ENCODE assay signal across 15 cellular contexts in genomic region chr19:16566702-16567101, GRCh38. TPM values are rescaled to one million over a fixed set of nuclear protein-coding genes. Genes with fewer than 3 reads are reported as not detected.
A peak's percentile ranks its signal among the peaks of the same experiment; 100 is the strongest.
DNase-seq lines count a peak whose midpoint lies in the region; ATAC-seq and TF ChIP-seq lines count a peak whose summit lies in the region.
"Had no signal": no experiment of that assay in that cellular context is flagged by ENCODE, and none has a peak within 500 bp of the region (broad histone marks: within the 10 kb centered on the region; RNA-seq: fewer than 3 reads in every experiment).

No MANE protein-coding gene starts in this region.

- peak overlapping the region; percentile 53 for H3K4me3 Mint-ChIP-seq in activated CD4-positive, alpha-beta T cell treated with anti-CD3 and anti-CD28 coated beads, Interleukin-2, amount 10 ng/mL, durations not matched to agents 7 days and 5 days
- no peak overlapping the region for H3K4me3 Mint-ChIP-seq in endothelial cell (ENCODE audit: unreplicated experiment)
- peak overlapping the region in 1 of 2 donors; percentile 82 for H3K4me3 Mint-ChIP-seq in stimulated activated naive CD8-positive, alpha-beta T cell treated with anti-CD3 and anti-CD28 coated beads, Interleukin-15, amount 100 ng/mL, for 72 hours

- CTCF ChIA-PET in activated CD4-positive, alpha-beta T cell treated with anti-CD3 and anti-CD28 coated beads, Interleukin-2, amount 10 ng/mL, durations not matched to agents 7 days and 5 days (lab: Charles Lee) = interaction anchor here (0.9 to 2.3 kb wide), 4 partner anchors 10 to 26 kb away, joined by 3 to 5 read pairs (median 5); no protein-coding TSS in a partner anchor

- no peaks in the 10 kb centered on the region for H3K9me3 Mint-ChIP-seq in activated CD4-positive, alpha-beta T cell treated with anti-CD3 and anti-CD28 coated beads, Interleukin-2, amount 10 ng/mL, durations not matched to agents 7 days and 5 days
- H3K9me3 Mint-ChIP-seq in endothelial cell (ENCODE audit: unreplicated experiment) = no peaks in the 10 kb centered on the region
- no peaks in the 10 kb centered on the region for H3K9me3 Mint-ChIP-seq in stimulated activated naive CD8-positive, alpha-beta T cell treated with anti-CD3 and anti-CD28 coated beads, Interleukin-15, amount 100 ng/mL, for 72 hours

- DNase-seq in activated CD4-positive, alpha-beta T cell treated with anti-CD3 and anti-CD28 coated beads, Interleukin-2, amount 10 ng/mL, durations not matched to agents 7 days and 5 days = no peak
- DNase-seq in activated CD4-positive, alpha-beta T cell treated with anti-CD3 and anti-CD28 coated beads, Interleukin-2, amount 50 U/mL, for 4 hours = no peak
- no peak for DNase-seq in endothelial cell (ENCODE audit: low spot score)
- no peak for DNase-seq in stimulated activated naive CD8-positive, alpha-beta T cell treated with anti-CD3 and anti-CD28 coated beads, Interleukin-15, amount 100 ng/mL, for 72 hours
- no peak for DNase-seq in superior temporal gyrus (ENCODE audit: extremely low spot score)
- DNase-seq in NCI-H146 (lab: John Stamatoyannopoulos, UW) = no peak
- DNase-seq: heart left ventricle, midbrain, NCI-H1930, NCI-H526, OCI-M1, ovary had no signal

- ATAC-seq in stimulated activated naive CD8-positive, alpha-beta T cell treated with anti-CD3 and anti-CD28 coated beads, Interleukin-15, amount 100 ng/mL, for 72 hours = no peak
- ATAC-seq in HG02763 (IDR thresholded peaks at IDR 0.05; ENCODE audit: unreplicated experiment) = no peak

- H3K27ac ChIP-seq in VCaP = peak overlapping the region; percentile 100
- H3K27ac ChIP-seq: ascending aorta, ovary had no signal

- peak overlapping the region; percentile 96 for H3K27ac Mint-ChIP-seq in activated CD4-positive, alpha-beta T cell treated with anti-CD3 and anti-CD28 coated beads, Interleukin-2, amount 10 ng/mL, durations not matched to agents 7 days and 5 days
- H3K27ac Mint-ChIP-seq in endothelial cell (ENCODE audit: unreplicated experiment) = peak overlapping the region; percentile 77
- peak overlapping the region; percentile 92 to 96 for H3K27ac Mint-ChIP-seq in stimulated activated naive CD8-positive, alpha-beta T cell treated with anti-CD3 and anti-CD28 coated beads, Interleukin-15, amount 100 ng/mL, for 72 hours

- POLR2A ChIA-PET in activated CD4-positive, alpha-beta T cell treated with anti-CD3 and anti-CD28 coated beads, Interleukin-2, amount 10 ng/mL, durations not matched to agents 7 days and 5 days (lab: Charles Lee) = interaction anchor here (0.6 kb wide), 1 partner anchor 17 kb away, joined by 5 read pairs; no protein-coding TSS in a partner anchor

- no peaks in the 10 kb centered on the region for H3K27me3 Mint-ChIP-seq in activated CD4-positive, alpha-beta T cell treated with anti-CD3 and anti-CD28 coated beads, Interleukin-2, amount 10 ng/mL, durations not matched to agents 7 days and 5 days
- peaks cover 7% of the 10 kb centered on the region for H3K27me3 Mint-ChIP-seq in endothelial cell (ENCODE audit: unreplicated experiment)
- no peaks in the 10 kb centered on the region for H3K27me3 Mint-ChIP-seq in stimulated activated naive CD8-positive, alpha-beta T cell treated with anti-CD3 and anti-CD28 coated beads, Interleukin-15, amount 100 ng/mL, for 72 hours

- peaks cover 60% of the 10 kb centered on the region for H3K36me3 Mint-ChIP-seq in activated CD4-positive, alpha-beta T cell treated with anti-CD3 and anti-CD28 coated beads, Interleukin-2, amount 10 ng/mL, durations not matched to agents 7 days and 5 days (ENCODE audit: low read depth)
- H3K36me3 Mint-ChIP-seq in endothelial cell (ENCODE audit: low read depth, unreplicated experiment) = peaks cover 34% of the 10 kb centered on the region

- peaks cover 64% of the 10 kb centered on the region for H3K4me1 Mint-ChIP-seq in activated CD4-positive, alpha-beta T cell treated with anti-CD3 and anti-CD28 coated beads, Interleukin-2, amount 10 ng/mL, durations not matched to agents 7 days and 5 days
- peaks cover 11% of the 10 kb centered on the region for H3K4me1 Mint-ChIP-seq in endothelial cell (ENCODE audit: unreplicated experiment)
- peaks cover 51% of the 10 kb centered on the region for H3K4me1 Mint-ChIP-seq in stimulated activated naive CD8-positive, alpha-beta T cell treated with anti-CD3 and anti-CD28 coated beads, Interleukin-15, amount 100 ng/mL, for 72 hours

- TF ChIP-seq CTCF in VCaP (conservative IDR thresholded peaks at IDR 0.05) (no peak), endothelial cell (IDR thresholded peaks at IDR 0.05; ENCODE audit: unreplicated experiment) (no peak)

RNA-seq across cellular contexts. Expression of gene SLC35E1, which starts 5.5 kb away (rescaled TPM):
- 10 to 100 TPM; 40.6 to 43.1 TPM for total RNA-seq in activated CD4-positive, alpha-beta T cell treated with anti-CD3 and anti-CD28 coated beads, Interleukin-2, amount 10 ng/mL, durations not matched to agents 7 days and 5 days
- total RNA-seq in endothelial cell (ENCODE audit: unreplicated experiment) = 29.7 TPM

RNA-seq across cellular contexts. Expression of gene CHERP, which starts 24.5 kb away (rescaled TPM):
- total RNA-seq in activated CD4-positive, alpha-beta T cell treated with anti-CD3 and anti-CD28 coated beads, Interleukin-2, amount 10 ng/mL, durations not matched to agents 7 days and 5 days = 10 to 100 TPM; 57.9 to 62.2 TPM
- total RNA-seq in endothelial cell (ENCODE audit: unreplicated experiment) = 66.5 TPM
